25 cellular contexts compared by ENCODE assay signal in genomic region chr15:74213858-74214284, GRCh38. TPM values are rescaled to one million over a fixed set of nuclear protein-coding genes. Genes with fewer than 3 reads are reported as not detected.
DNase-seq lines count a peak whose midpoint lies in the region; TF ChIP-seq lines count a peak whose summit lies in the region.
"Had no signal": no experiment of that assay in that cellular context is flagged by ENCODE, and none has a peak within 500 bp of the region (broad histone marks: within the 10 kb centered on the region; RNA-seq: fewer than 3 reads in every experiment).

No MANE protein-coding gene starts in this region.

- no peak overlapping the region for H3K9ac ChIP-seq in HUES48 (ENCODE audit: low read depth, low read length)
- H3K9ac ChIP-seq in iPS-20b (ENCODE audit: low read depth, low read length), result peak overlapping the region; percentile 55

- H3K4me1 ChIP-seq in HUES48 (ENCODE audit: control insufficient read depth, insufficient read depth, low read length) (peaks cover 64% of the 10 kb centered on the region), SJCRH30 (peaks cover 43% of the 10 kb centered on the region), iPS-20b (ENCODE audit: insufficient read depth, low read length) (peaks cover 49% of the 10 kb centered on the region), thyroid gland (no peaks in the 10 kb centered on the region)
- H3K4me1 ChIP-seq: adrenal gland, breast epithelium, prostate gland had no signal

- no peak for TF ChIP-seq CTCF in thyroid gland (IDR thresholded peaks at IDR 0.05)

- WGBS in thyroid gland, 2 donors, result 68 to 80% methylated on average over 7 of the region's 7 CpGs

- H3K27ac ChIP-seq in HUES48 (ENCODE audit: low read depth, low read length) (peak overlapping the region; percentile 81), SJCRH30 (peak overlapping the region; percentile 23; the same call in 1 of the 2 replicates), iPS-20b (ENCODE audit: low read length) (peak overlapping the region; percentile 41), thyroid gland (no peak overlapping the region)
- H3K27ac ChIP-seq: adrenal gland, breast epithelium, coronary artery, left ventricle myocardium inferior, prostate gland had no signal

- H3K36me3 ChIP-seq in HUES48 (ENCODE audit: control insufficient read depth, insufficient read depth, low read length), result no peaks in the 10 kb centered on the region
- no peaks in the 10 kb centered on the region for H3K36me3 ChIP-seq in SJCRH30
- H3K36me3 ChIP-seq in iPS-20b (ENCODE audit: insufficient read depth, low read depth, low read length), result no peaks in the 10 kb centered on the region
- H3K36me3 ChIP-seq in thyroid gland, result no peaks in the 10 kb centered on the region
- H3K36me3 ChIP-seq: adrenal gland, breast epithelium, left ventricle myocardium inferior, prostate gland had no signal

- intact Hi-C loops in thyroid gland (cut with DNase I), result no loop called here

- DNase-seq in SJCRH30 (peak; percentile 68 to 82), retina (peak; percentile 69), NCI-H1930 (lab: John Stamatoyannopoulos, UW) (no peak), Kasumi-1 (lab: John Stamatoyannopoulos, UW) (no peak), thyroid gland (no peak)
- DNase-seq: activated naive CD4-positive, alpha-beta T cell; activated T-cell treated with anti-CD3 and anti-CD28 coated beads, Interleukin-2, amount 50 U/mL, for 4 hours; adrenal gland; left ventricle myocardium inferior; mucosa of descending colon; NCI-H1436 treated with DMSO at 0.1 percent for 48 hours; NCI-H226; SHP77 treated with DMSO at 0.1 percent for 48 hours; T-cell had no signal

- H3K9me3 ChIP-seq in HUES48 (ENCODE audit: control insufficient read depth, insufficient read depth, low read length) (no peaks in the 10 kb centered on the region), SJCRH30 (replicated peaks) (no peaks in the 10 kb centered on the region), iPS-20b (ENCODE audit: insufficient read depth, low read depth, low read length) (no peaks in the 10 kb centered on the region), thyroid gland (no peaks in the 10 kb centered on the region)
- H3K9me3 ChIP-seq: adrenal gland, breast epithelium, left ventricle myocardium inferior, mucosa of descending colon, prostate gland had no signal

- H3K4me3 ChIP-seq in HUES48 (ENCODE audit: low read depth, low read length) (no peak overlapping the region; the same call in 1 of the 2 replicates), SJCRH30 (no peak overlapping the region), iPS-20b (ENCODE audit: low read length) (no peak overlapping the region), thyroid gland (replicated peaks in 1 of 3) (no peak overlapping the region)
- H3K4me3 ChIP-seq: adrenal gland, breast epithelium, coronary artery, left ventricle myocardium inferior, mucosa of descending colon, prostate gland had no signal

- H3K27me3 ChIP-seq in HUES48 (ENCODE audit: control insufficient read depth, insufficient read depth, low read length) (peaks cover 29% of the 10 kb centered on the region), SJCRH30 (no peaks in the 10 kb centered on the region), iPS-20b (ENCODE audit: insufficient read depth, low read length) (peaks cover 23% of the 10 kb centered on the region), thyroid gland (no peaks in the 10 kb centered on the region)
- H3K27me3 ChIP-seq: adrenal gland, breast epithelium had no signal

- no peak for TF ChIP-seq POLR2A in thyroid gland (IDR thresholded peaks at IDR 0.05)

RNA-seq across cellular contexts. Expression of gene STRA6, which starts 11.3 kb away (rescaled TPM):
- total RNA-seq in SJCRH30 (2014; rRNA removed; shearing (Covaris generic)), result 67.8 and 94.4 TPM in 2 replicates
- not detected for total RNA-seq in thyroid gland
- total RNA-seq: activated CD8-positive, alpha-beta memory T cell treated with anti-CD3 and anti-CD28 coated beads for 36 hours; activated T-cell treated with anti-CD3 and anti-CD28 coated beads, Interleukin-2, amount 50 U/mL, for 4 hours; left ventricle myocardium inferior; subcutaneous adipose tissue; T-cell had no signal

RNA-seq across cellular contexts. Expression of gene CCDC33, which starts 22.3 kb away (rescaled TPM):
- total RNA-seq in SJCRH30 (2014; rRNA removed; shearing (Covaris generic)), result 0.38 and 1.2 TPM in 2 replicates
- total RNA-seq in thyroid gland, result under 1 TPM in 1 of 4 donors, not detected in 3; 0.13 TPM
- total RNA-seq: activated CD8-positive, alpha-beta memory T cell treated with anti-CD3 and anti-CD28 coated beads for 36 hours; activated T-cell treated with anti-CD3 and anti-CD28 coated beads, Interleukin-2, amount 50 U/mL, for 4 hours; fibroblast of lung; glomerular endothelial cell; HepG2; subcutaneous adipose tissue; T-cell had no signal

RNA-seq across cellular contexts. Expression of gene ISLR, which starts 40.4 kb away (rescaled TPM):
- total RNA-seq in SJCRH30 (2014; rRNA removed; shearing (Covaris generic)), result 19.8 and 27.7 TPM in 2 replicates
- 100 to 1,000 TPM in 2 of 4 donors, 10 to 100 TPM in 2; 90.8 to 151 (median 97.7) TPM for total RNA-seq in thyroid gland
- total RNA-seq: activated CD8-positive, alpha-beta memory T cell treated with anti-CD3 and anti-CD28 coated beads for 36 hours; HepG2; M059J had no signal

Comparison
In these comparisons a context has a peak if more than half of its experiments do, and no peak if none do; other contexts are left out.
1. H3K27ac ChIP-seq: peak in HUES48 (single experiment), SJCRH30 (single experiment) and iPS-20b (single experiment); none in thyroid gland (0 of 3).
2. DNase-seq: peak in SJCRH30 (2 of 2) and retina (single experiment); none in NCI-H1930 (0 of 2), Kasumi-1 (0 of 2) and thyroid gland (0 of 2).
3. RNA of gene STRA6, which starts 11.3 kb away (total RNA-seq): 67.8 to 94.4 TPM in SJCRH30; not detected in thyroid gland; every median in the first group is over 10 times any median in the second.